19 cellular contexts compared by ENCODE assay signal in the genomic region with DNA sequence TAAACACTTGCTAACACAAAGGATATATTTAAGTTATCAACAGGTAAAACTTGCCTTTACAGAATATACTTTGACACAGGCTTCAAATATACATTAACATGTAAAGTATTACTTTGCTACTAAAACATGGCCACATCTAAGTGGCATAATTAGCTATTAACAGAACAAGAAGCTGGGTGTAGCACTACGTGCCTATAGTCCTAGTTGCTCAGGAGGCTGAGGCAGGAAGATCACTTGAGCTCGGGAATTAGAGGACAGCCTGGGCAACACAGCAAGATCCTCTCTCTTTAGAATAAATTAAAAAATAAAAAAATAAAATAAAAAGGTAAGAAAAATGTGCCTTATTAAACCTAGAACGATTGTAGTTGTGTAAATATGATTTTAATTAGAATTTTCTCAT.
A peak's percentile ranks its signal among the peaks of the same experiment; 100 is the strongest.
DNase-seq lines count a peak whose midpoint lies in the region; ATAC-seq, FAIRE-seq and TF ChIP-seq lines count a peak whose summit lies in the region.
"Had no signal": no experiment of that assay in that cellular context is flagged by ENCODE, and none has a peak within 500 bp of the region (broad histone marks: within the 10 kb centered on the region; RNA-seq: fewer than 3 reads in every experiment).

No MANE protein-coding gene starts in this region.

- H3K4me3 ChIP-seq in HEK293 (ENCODE audit: low read depth, low read length) = no peak overlapping the region
- no peak overlapping the region for H3K4me3 ChIP-seq in K562
- H3K4me3 ChIP-seq in keratinocyte (ENCODE audit: control insufficient read depth in 2 of 3, extremely low read depth in 1 of 3, insufficient read depth in 2 of 3, low read depth in 1 of 3, low read length in 3 of 3) = no peak overlapping the region
- H3K4me3 ChIP-seq in neural progenitor cell = no peak overlapping the region
- H3K4me3 ChIP-seq: A549; BLaER1 treated with 17β-estradiol and CSF1 and Interleukin-3, amounts not matched to agents 10 nM and 100 nM had no signal

- no TSS peak for BruUV-seq in K562 (replicated peaks; lab: Mats Ljungman, UMichigan)

- H3K4me2 ChIP-seq in K562 (ENCODE audit: insufficient read depth, low read length) (no peak overlapping the region), keratinocyte (ENCODE audit: control insufficient read depth, extremely low read depth, insufficient read depth, low read depth, low read length) (no peak overlapping the region), neural progenitor cell (no peak overlapping the region)
- H3K4me2 ChIP-seq: A549; BLaER1 treated with 17β-estradiol and CSF1 and Interleukin-3, amounts not matched to agents 10 nM and 100 nM had no signal

- no peak overlapping the region for H3K27ac Mint-ChIP-seq in neural progenitor cell
- H3K27ac Mint-ChIP-seq: B cell; CD4-positive, alpha-beta T cell; CD8-positive, alpha-beta T cell had no signal

- no peak overlapping the region for H3K9ac ChIP-seq in K562 (ENCODE audit: insufficient read depth in 1 of 2, low read depth in 2 of 2, low read length in 2 of 2)
- no peak overlapping the region for H3K9ac ChIP-seq in keratinocyte (ENCODE audit: control insufficient read depth, extremely low read depth, insufficient read depth, low read length)
- no peak overlapping the region for H3K9ac ChIP-seq in neural progenitor cell
- H3K9ac ChIP-seq: BLaER1 treated with 17β-estradiol and CSF1 and Interleukin-3, amounts not matched to agents 10 nM and 100 nM had no signal

- H3K4me1 ChIP-seq in HEK293 (ENCODE audit: control insufficient read depth, insufficient read depth, low read length) (no peaks in the 10 kb centered on the region; the same call in 1 of the 2 replicates), K562 (replicated peaks in 1 of 2; ENCODE audit: control insufficient read depth in 2 of 2, insufficient read depth in 2 of 2, low read length in 2 of 2) (no peaks in the 10 kb centered on the region; a peak in 1 of 5 replicates), keratinocyte (ENCODE audit: control insufficient read depth, extremely low read depth, insufficient read depth, low read length) (no peaks in the 10 kb centered on the region), neural progenitor cell (peaks cover 9% of the 10 kb centered on the region)
- H3K4me1 ChIP-seq: A549; BLaER1 treated with 17β-estradiol and CSF1 and Interleukin-3, amounts not matched to agents 10 nM and 100 nM; Caco-2 had no signal

- no peak for TF ChIP-seq POLR2A in K562 (conservative IDR thresholded peaks at IDR 0.05)

- in situ Hi-C loops in K562 (cut with MboI) = no loop called here

- H3K79me2 ChIP-seq in K562 (ENCODE audit: control insufficient read depth, insufficient read depth, low read length) = no peaks in the 10 kb centered on the region
- no peaks in the 10 kb centered on the region for H3K79me2 ChIP-seq in keratinocyte (ENCODE audit: control insufficient read depth, insufficient read depth, low read length)
- H3K79me2 ChIP-seq in neural progenitor cell (ENCODE audit: low read depth) = no peaks in the 10 kb centered on the region

- H4K20me1 ChIP-seq in K562 (replicated peaks; ENCODE audit: control insufficient read depth, insufficient read depth, low read length) (no peaks in the 10 kb centered on the region), keratinocyte (ENCODE audit: control insufficient read depth, extremely low read depth, insufficient read depth, low read length) (no peaks in the 10 kb centered on the region), neural progenitor cell (ENCODE audit: low read depth) (no peaks in the 10 kb centered on the region)
- H4K20me1 ChIP-seq: BLaER1 treated with 17β-estradiol and CSF1 and Interleukin-3, amounts not matched to agents 10 nM and 100 nM had no signal

- 59% methylated on average over 3 of the region's 3 CpGs for WGBS in K562 (ENCODE audit: insufficient coverage, low coverage, missing lambda C conversion rate)

- no peak for TF ChIP-seq RAD21 in K562 (CRISPR knock-in tag; conservative IDR thresholded peaks at IDR 0.05 in 1 of 2, IDR thresholded peaks at IDR 0.05 in 1 of 2)

- H3K4me3 Mint-ChIP-seq in neural progenitor cell = no peak overlapping the region
- H3K4me3 Mint-ChIP-seq: B cell; CD4-positive, alpha-beta T cell; CD8-positive, alpha-beta T cell had no signal

- CTCF ChIA-PET in HEK293 (lab: Yijun Ruan, JAX) (interaction anchor here (0.7 kb wide), 2 partner anchors 13 to 1242 kb away, joined by 3 read pairs; no protein-coding TSS in a partner anchor), K562 (lab: Yijun Ruan, JAX; ENCODE audit: low intra/inter-chr PET ratio) (no interaction called here)

- DNase-seq in K562 (ENCODE audit: extremely low read depth in 1 of 4, low spot score in 3 of 4) (no peak), keratinocyte (ENCODE audit: low read depth, low spot score) (no peak), neural progenitor cell (ENCODE audit: low spot score) (no peak)
- no peak for DNase-seq in stimulated activated CD4-positive, alpha-beta T cell treated with anti-CD3 and anti-CD28 coated beads, Interleukin-1b, Interleukin-23, amount 100 ng/mL, for 48 hours
- DNase-seq: AML-193; Caco-2; Calu3; CD4-positive, alpha-beta T cell; CD8-positive, alpha-beta T cell; DMS79 treated with DMSO at 0.1 percent for 48 hours; GF-D8 had no signal

- no peak overlapping the region for H3K27ac ChIP-seq in HEK293 (ENCODE audit: extremely low read depth, low read depth, low read length)
- H3K27ac ChIP-seq in K562 (ENCODE audit: extremely low read depth, low read depth, low read length) = no peak overlapping the region
- no peak overlapping the region for H3K27ac ChIP-seq in keratinocyte (ENCODE audit: control insufficient read depth, insufficient read depth, low read length)
- H3K27ac ChIP-seq in neural progenitor cell = no peak overlapping the region
- H3K27ac ChIP-seq: 22Rv1; A549; BLaER1 treated with 17β-estradiol and CSF1 and Interleukin-3, amounts not matched to agents 10 nM and 100 nM; C4-2B had no signal

- no peaks in the 10 kb centered on the region for H3K27me3 Mint-ChIP-seq in neural progenitor cell (ENCODE audit: insufficient read depth, low read depth)
- H3K27me3 Mint-ChIP-seq: B cell; CD4-positive, alpha-beta T cell had no signal

- no peak overlapping the region for H2AFZ ChIP-seq in K562 (ENCODE audit: low read depth, low read length)
- H2AFZ ChIP-seq in keratinocyte (ENCODE audit: control insufficient read depth, low read length) = no peak overlapping the region
- no peak overlapping the region for H2AFZ ChIP-seq in neural progenitor cell (replicated peaks)

- ATAC-seq in K562 = no peak
- ATAC-seq: A549; CD8-positive, alpha-beta T cell had no signal

- dilution Hi-C loops in keratinocyte (cut with MboI; ENCODE audit: extremely low pct_ligation_motif_present, low sequenced_read_pairs) = no loop called here

- peaks cover 2% of the 10 kb centered on the region for H3K36me3 Mint-ChIP-seq in neural progenitor cell

- no peak for FAIRE-seq in K562 (lab: Jason Lieb, UNC)
- peak; percentile 5 for FAIRE-seq in keratinocyte (lab: Jason Lieb, UNC)
- FAIRE-seq: A549, D721Med, GM12891 had no signal

- H3K9me3 Mint-ChIP-seq in neural progenitor cell = no peaks in the 10 kb centered on the region
- H3K9me3 Mint-ChIP-seq: CD4-positive, alpha-beta T cell; CD8-positive, alpha-beta T cell had no signal

- no peaks in the 10 kb centered on the region for H3K27me3 ChIP-seq in K562 (ENCODE audit: control insufficient read depth in 2 of 2, insufficient read depth in 2 of 2, low read length in 2 of 2)
- no peaks in the 10 kb centered on the region for H3K27me3 ChIP-seq in keratinocyte (ENCODE audit: control insufficient read depth, extremely low read depth, insufficient read depth, low read length)
- H3K27me3 ChIP-seq in neural progenitor cell = no peaks in the 10 kb centered on the region
- H3K27me3 ChIP-seq: BLaER1 treated with 17β-estradiol and CSF1 and Interleukin-3, amounts not matched to agents 10 nM and 100 nM had no signal

- TF ChIP-seq CTCF in HEK293 (tag by site-specific recombination; IDR thresholded peaks at IDR 0.05) (no peak), K562 (IDR thresholded peaks at IDR 0.05 in 2 of 3, conservative IDR thresholded peaks at IDR 0.05 in 1 of 3; ENCODE audit: insufficient read depth in 2 of 3, low read depth in 1 of 3, low read length in 3 of 3) (no peak), keratinocyte (optimal IDR thresholded peaks at IDR 0.05 in 1 of 3, IDR thresholded peaks at IDR 0.05 in 1 of 3, conservative IDR thresholded peaks at IDR 0.05 in 1 of 3; ENCODE audit: extremely low read depth in 1 of 3, insufficient read depth in 2 of 3, low read length in 3 of 3) (no peak), neural progenitor cell (IDR thresholded peaks at IDR 0.05) (no peak)

- H3K9me3 ChIP-seq in HEK293 (ENCODE audit: control insufficient read depth, insufficient read depth, low read depth, low read length) (no peaks in the 10 kb centered on the region), K562 (replicated peaks; ENCODE audit: control insufficient read depth, insufficient read depth, low read depth, low read length) (no peaks in the 10 kb centered on the region), keratinocyte (ENCODE audit: control insufficient read depth, low read depth, low read length) (no peaks in the 10 kb centered on the region), neural progenitor cell (ENCODE audit: low read depth) (no peaks in the 10 kb centered on the region)
- H3K9me3 ChIP-seq: A549; BLaER1 treated with 17β-estradiol and CSF1 and Interleukin-3, amounts not matched to agents 10 nM and 100 nM; Caco-2 had no signal

- intact Hi-C loops in K562 (cut with micrococcal nuclease) = no loop called here

- H3K4me1 Mint-ChIP-seq in neural progenitor cell = peaks cover 5% of the 10 kb centered on the region
- H3K4me1 Mint-ChIP-seq: B cell had no signal

- H3F3A ChIP-seq in neural progenitor cell (ENCODE audit: low read depth) = no peaks in the 10 kb centered on the region

- POLR2A ChIA-PET in HEK293 (lab: Yijun Ruan, JAX) (no interaction called here), K562 (lab: Yijun Ruan, JAX) (no interaction called here)

- TF ChIP-seq EP300 in K562 (IDR thresholded peaks at IDR 0.05; ENCODE audit: low read length) = no peak

- H3K9me1 ChIP-seq in K562 (ENCODE audit: control insufficient read depth, insufficient read depth, low read length) = no peaks in the 10 kb centered on the region
- H3K9me1 ChIP-seq in keratinocyte (ENCODE audit: control insufficient read depth, extremely low read depth, insufficient read depth, low read length) = no peaks in the 10 kb centered on the region

- H3K36me3 ChIP-seq in HEK293 (ENCODE audit: control insufficient read depth in 2 of 2, insufficient read depth in 1 of 2, low read length in 2 of 2) (no peaks in the 10 kb centered on the region), K562 (ENCODE audit: control insufficient read depth, insufficient read depth, low read length) (no peaks in the 10 kb centered on the region), keratinocyte (ENCODE audit: control insufficient read depth in 2 of 2, extremely low read depth in 1 of 2, insufficient read depth in 2 of 2, low read length in 2 of 2) (peaks cover 0 to 2% of the 10 kb centered on the region in 2 experiments), neural progenitor cell (no peaks in the 10 kb centered on the region)

TF ChIP-seq in HEK293, 187 proteins besides CTCF, POLR2A, EP300 and RAD21 (continues in another document):
- TF ChIP-seq ZNF138 (tag by site-specific recombination; IDR thresholded peaks at IDR 0.05; ENCODE audit: borderline replicate concordance) = no peak

TF ChIP-seq in K562, 482 proteins besides CTCF, POLR2A, EP300 and RAD21 (continues in another document):
- peak; percentile 67 for TF ChIP-seq ZNF121 (CRISPR knock-in tag; conservative IDR thresholded peaks at IDR 0.05)
